Comparison of ENCODE assay signal across 20 cellular contexts in genomic region chr7:126485791-126486190, GRCh38.
DNase-seq lines count a peak whose midpoint lies in the region; ATAC-seq and TF ChIP-seq lines count a peak whose summit lies in the region.
"Had no signal": no experiment of that assay in that cellular context is flagged by ENCODE, and none has a peak within 500 bp of the region (broad histone marks: within the 10 kb centered on the region; RNA-seq: fewer than 3 reads in every experiment).

No MANE protein-coding gene starts in this region.

- H3K4me1 ChIP-seq in hepatocyte (ENCODE audit: insufficient read depth) = no peaks in the 10 kb centered on the region
- no peaks in the 10 kb centered on the region for H3K4me1 ChIP-seq in prostate gland (replicated peaks)
- H3K4me1 ChIP-seq: A549, Caco-2 had no signal

- no peaks in the 10 kb centered on the region for H3K79me2 ChIP-seq in hepatocyte

- no peak for TF ChIP-seq POLR2A in prostate gland (IDR thresholded peaks at IDR 0.05)

- H3K4me2 ChIP-seq in hepatocyte = peak overlapping the region; percentile 8
- H3K4me2 ChIP-seq: A549 had no signal

- H4K20me1 ChIP-seq in hepatocyte (ENCODE audit: insufficient read depth, poor library complexity, severe bottlenecking) = no peaks in the 10 kb centered on the region
- H4K20me1 ChIP-seq: BLaER1 treated with 17β-estradiol and CSF1 and Interleukin-3, amounts not matched to agents 10 nM and 100 nM had no signal

- no peak for TF ChIP-seq CTCF in hepatocyte (IDR thresholded peaks at IDR 0.05; ENCODE audit: poor library complexity)
- no peak for TF ChIP-seq CTCF in WTC11 (IDR thresholded peaks at IDR 0.05)
- no peak for TF ChIP-seq CTCF in prostate gland (IDR thresholded peaks at IDR 0.05)

- H3K27me3 ChIP-seq in hepatocyte (no peaks in the 10 kb centered on the region), prostate gland (replicated peaks; ENCODE audit: insufficient read depth) (no peaks in the 10 kb centered on the region)
- H3K27me3 ChIP-seq: BLaER1 treated with 17β-estradiol and CSF1 and Interleukin-3, amounts not matched to agents 10 nM and 100 nM had no signal

- no peak overlapping the region for H3K27ac ChIP-seq in hepatocyte
- H3K27ac ChIP-seq in prostate gland = no peak overlapping the region
- H3K27ac ChIP-seq: 22Rv1, A549, C4-2B had no signal

- H3K9me3 ChIP-seq in hepatocyte (ENCODE audit: low read depth) (no peaks in the 10 kb centered on the region), prostate gland (no peaks in the 10 kb centered on the region)
- H3K9me3 ChIP-seq: A549, Caco-2 had no signal

- H2AFZ ChIP-seq in hepatocyte = no peak overlapping the region

- H3K9me3 Mint-ChIP-seq in WTC11 = peaks cover 10% of the 10 kb centered on the region

- no peak overlapping the region for H3K27ac Mint-ChIP-seq in WTC11
- H3K27ac Mint-ChIP-seq: B cell; CD4-positive, alpha-beta T cell; CD8-positive, alpha-beta T cell had no signal

- DNase-seq in HuH-7 (ENCODE audit: low spot score) (peak; percentile 5), NCI-H748 treated with DMSO at 0.1 percent for 48 hours (lab: John Stamatoyannopoulos, UW) (peak; percentile 66), hepatocyte (ENCODE audit: low spot score) (no peak), mucosa of gallbladder (ENCODE audit: low spot score) (peak; percentile 52), WTC11 (ENCODE audit: low spot score) (no peak), NCI-H2196 treated with DMSO at 0.1 percent for 48 hours (lab: John Stamatoyannopoulos, UW; ENCODE audit: unreplicated experiment) (no peak), prostate gland (ENCODE audit: low spot score) (no peak)
- DNase-seq: AML-193; Caco-2; Calu3; CD4-positive, alpha-beta T cell; CD8-positive, alpha-beta T cell; DMS79 treated with DMSO at 0.1 percent for 48 hours; GF-D8 had no signal

- WGBS in hepatocyte (ENCODE audit: low lambda C conversion rate, missing lambda C conversion rate) = 57% methylated on average over 4 of the region's 4 CpGs
- whole genome bisulfite sequencing in prostate gland = 53% methylated on average over 4 of the region's 4 CpGs

- intact Hi-C loops in prostate gland (cut with DNase I) = no loop called here

- H3K4me3 ChIP-seq in hepatocyte (no peak overlapping the region), prostate gland (no peak overlapping the region)
- H3K4me3 ChIP-seq: A549; BLaER1 treated with 17β-estradiol and CSF1 and Interleukin-3, amounts not matched to agents 10 nM and 100 nM had no signal

- ATAC-seq in WTC11 = no peak
- no peak for ATAC-seq in HG02884 (IDR thresholded peaks at IDR 0.05; ENCODE audit: unreplicated experiment)
- ATAC-seq: A549; CD8-positive, alpha-beta T cell had no signal

- POLR2A ChIA-PET in WTC11 (lab: Charles Lee) = no interaction called here

- no peaks in the 10 kb centered on the region for H3K27me3 Mint-ChIP-seq in WTC11 (ENCODE audit: low read depth)
- H3K27me3 Mint-ChIP-seq: B cell; CD4-positive, alpha-beta T cell had no signal

- H3K4me3 Mint-ChIP-seq in WTC11 = no peak overlapping the region
- H3K4me3 Mint-ChIP-seq: B cell; CD4-positive, alpha-beta T cell; CD8-positive, alpha-beta T cell had no signal

- no peaks in the 10 kb centered on the region for H3K36me3 ChIP-seq in hepatocyte (replicated peaks; ENCODE audit: insufficient read depth, low read depth)
- no peaks in the 10 kb centered on the region for H3K36me3 ChIP-seq in prostate gland
- H3K36me3 ChIP-seq: BLaER1 treated with 17β-estradiol and CSF1 and Interleukin-3, amounts not matched to agents 10 nM and 100 nM had no signal

- no peaks in the 10 kb centered on the region for H3K36me3 Mint-ChIP-seq in WTC11
- H3K36me3 Mint-ChIP-seq: CD8-positive, alpha-beta T cell had no signal

- H3K9me2 ChIP-seq in hepatocyte (replicated peaks; ENCODE audit: insufficient read depth) = no peaks in the 10 kb centered on the region

- H3K4me1 Mint-ChIP-seq in WTC11 = peaks cover 7% of the 10 kb centered on the region
- H3K4me1 Mint-ChIP-seq: B cell had no signal

- CTCF ChIA-PET in WTC11 (lab: Charles Lee) = no interaction called here

TF ChIP-seq in WTC11, 78 proteins besides CTCF, POLR2A, EP300 and RAD21:
- TF ChIP-seq NFYB (CRISPR knock-in tag; conservative IDR thresholded peaks at IDR 0.05; ENCODE audit: low read depth) = no peak
- TF ChIP-seq ZNF138 (CRISPR knock-in tag; conservative IDR thresholded peaks at IDR 0.05) = no peak
- TF ChIP-seq ELF4 (CRISPR knock-in tag; IDR thresholded peaks at IDR 0.05; ENCODE audit: low read depth) = no peak
- TF ChIP-seq IRF2 (CRISPR knock-in tag; IDR thresholded peaks at IDR 0.05; ENCODE audit: borderline replicate concordance, low read depth) = no peak
- TF ChIP-seq, protein P1, sequence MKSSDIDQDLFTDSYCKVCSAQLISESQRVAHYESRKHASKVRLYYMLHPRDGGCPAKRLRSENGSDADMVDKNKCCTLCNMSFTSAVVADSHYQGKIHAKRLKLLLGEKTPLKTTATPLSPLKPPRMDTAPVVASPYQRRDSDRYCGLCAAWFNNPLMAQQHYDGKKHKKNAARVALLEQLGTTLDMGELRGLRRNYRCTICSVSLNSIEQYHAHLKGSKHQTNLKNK (CRISPR knock-in tag; IDR thresholded peaks at IDR 0.05) = no peak
- no peak for TF ChIP-seq STAT6 (CRISPR knock-in tag; conservative IDR thresholded peaks at IDR 0.05; ENCODE audit: low read depth)
- TF ChIP-seq EMX1 (CRISPR knock-in tag; IDR thresholded peaks at IDR 0.05) = no peak
- no peak for TF ChIP-seq SP1 (CRISPR knock-in tag; conservative IDR thresholded peaks at IDR 0.05)
- TF ChIP-seq KAT7 (CRISPR knock-in tag; IDR thresholded peaks at IDR 0.05; ENCODE audit: borderline replicate concordance) = no peak
- TF ChIP-seq CDX4 (CRISPR knock-in tag; IDR thresholded peaks at IDR 0.05; ENCODE audit: borderline replicate concordance) = no peak
TF ChIP-seq in WTC11: peak in this region for 0.

Comparison
In these comparisons a context has a peak if more than half of its experiments do, and no peak if none do; other contexts are left out.
1. DNase-seq: peak in HuH-7 (single experiment), NCI-H748 treated with DMSO at 0.1 percent for 48 hours (single experiment) and mucosa of gallbladder (single experiment); none in hepatocyte (single experiment), WTC11 (single experiment), NCI-H2196 treated with DMSO at 0.1 percent for 48 hours (single experiment) and prostate gland (single experiment).